Comparison of ENCODE assay signal across 15 cellular contexts in the genomic region with DNA sequence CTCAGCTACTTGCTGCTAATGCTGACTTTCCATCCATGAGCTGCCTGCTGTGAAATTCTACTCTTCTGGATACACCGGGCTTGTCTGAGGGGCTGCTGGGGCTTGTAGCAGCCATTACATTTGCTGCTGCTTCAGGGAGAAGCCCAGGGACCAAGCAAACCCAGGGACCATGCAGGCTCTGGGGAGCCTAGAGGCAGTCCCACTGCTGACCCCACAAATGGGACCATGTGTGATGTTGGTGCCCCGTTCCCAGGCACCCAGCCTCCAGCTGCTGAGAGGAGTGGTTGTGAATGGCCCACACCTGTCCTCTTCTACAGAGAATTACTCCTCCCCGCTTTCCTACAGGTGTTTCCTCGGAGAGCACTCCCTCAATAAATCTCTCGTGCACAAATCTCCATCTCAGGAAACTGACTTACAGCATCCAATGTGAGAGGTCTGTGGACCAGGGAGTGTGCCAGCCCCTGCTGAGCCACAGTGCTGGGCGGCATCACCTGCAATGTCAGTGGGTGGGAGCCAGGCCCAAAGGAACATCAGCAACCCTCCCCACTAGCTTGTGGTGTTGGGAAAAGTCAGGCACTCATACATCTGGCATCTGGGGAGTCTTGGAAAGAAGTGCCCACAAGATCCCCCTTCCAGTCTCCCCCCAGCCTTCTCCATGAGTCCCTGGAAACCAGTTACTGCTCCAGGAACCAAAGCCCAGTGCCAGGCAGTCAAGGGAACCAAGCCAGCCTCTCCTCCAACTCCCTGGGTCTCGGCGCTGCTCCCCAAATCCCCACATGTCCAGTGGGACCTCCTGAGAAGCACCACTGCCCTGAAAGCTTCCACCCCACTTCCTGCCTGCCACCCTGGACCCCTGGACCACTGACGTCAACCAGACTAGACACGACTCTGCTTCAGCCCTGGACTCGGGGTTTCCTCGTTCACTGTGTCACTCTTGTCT.
DNase-seq lines count a peak whose midpoint lies in the region; ATAC-seq and TF ChIP-seq lines count a peak whose summit lies in the region.
"Had no signal": no experiment of that assay in that cellular context is flagged by ENCODE, and none has a peak within 500 bp of the region (broad histone marks: within the 10 kb centered on the region; RNA-seq: fewer than 3 reads in every experiment).

No MANE protein-coding gene starts in this region.

- 78 to 84% methylated on average over 8 to 12 of the region's 12 CpGs for WGBS in tibial nerve, 2 donors

- POLR2A ChIA-PET in activated CD8-positive, alpha-beta T cell treated with anti-CD3 and anti-CD28 coated beads, Interleukin-2, amount 10 ng/mL, durations not matched to agents 7 days and 5 days (lab: Charles Lee) = no interaction called here
- POLR2A ChIA-PET in activated CD8-positive, alpha-beta T cell treated with anti-CD3 and anti-CD28 coated beads for 36 hours (lab: Charles Lee) = no interaction called here
- POLR2A ChIA-PET in PC-9 (lab: Charles Lee; ENCODE audit: unreplicated experiment) = no interaction called here

- intact Hi-C loops in activated CD8-positive, alpha-beta T cell treated with anti-CD3 and anti-CD28 coated beads for 36 hours (cut with micrococcal nuclease) = no loop called here
- intact Hi-C loops in PC-9 (cut with micrococcal nuclease; ENCODE audit: unreplicated experiment) = loop anchor here (5.0 kb wide), 1 partner anchor 108 kb away; a partner anchor contains a TSS

- no peaks in the 10 kb centered on the region for H3F3A ChIP-seq in PC-9 (ENCODE audit: insufficient read depth, low read depth)

- no peak overlapping the region for H3K4me2 ChIP-seq in PC-9

- H3K36me3 ChIP-seq in tibial nerve (peaks cover 0 to 5% (median 0%) of the 10 kb centered on the region in 3 donors), PC-9 (ENCODE audit: low read depth) (no peaks in the 10 kb centered on the region)

- H4K20me1 ChIP-seq in PC-9 (ENCODE audit: insufficient read depth) = no peaks in the 10 kb centered on the region

- H3K4me3 Mint-ChIP-seq in activated CD8-positive, alpha-beta T cell treated with anti-CD3 and anti-CD28 coated beads, Interleukin-2, amount 10 ng/mL, durations not matched to agents 7 days and 5 days = no peak overlapping the region
- H3K4me3 Mint-ChIP-seq in activated CD8-positive, alpha-beta T cell treated with anti-CD3 and anti-CD28 coated beads for 36 hours = no peak overlapping the region
- no peak overlapping the region for H3K4me3 Mint-ChIP-seq in mesothelial cell of epicardium
- H3K4me3 Mint-ChIP-seq: stimulated activated memory B cell treated with anti-CD40 and anti-IgM and Interleukin-4, amounts not matched to agents 10 μg/mL and 1 μg/mL and 100 μg/mL, for 72 hours; T-cell had no signal

- H3K27ac Mint-ChIP-seq in activated CD8-positive, alpha-beta T cell treated with anti-CD3 and anti-CD28 coated beads, Interleukin-2, amount 10 ng/mL, durations not matched to agents 7 days and 5 days = peak overlapping the region; percentile 8
- no peak overlapping the region for H3K27ac Mint-ChIP-seq in activated CD8-positive, alpha-beta T cell treated with anti-CD3 and anti-CD28 coated beads for 36 hours
- H3K27ac Mint-ChIP-seq in mesothelial cell of epicardium = no peak overlapping the region
- H3K27ac Mint-ChIP-seq: stimulated activated memory B cell treated with anti-CD40 and anti-IgM and Interleukin-4, amounts not matched to agents 10 μg/mL and 1 μg/mL and 100 μg/mL, for 72 hours; T-cell had no signal

- H3K36me3 Mint-ChIP-seq in activated CD8-positive, alpha-beta T cell treated with anti-CD3 and anti-CD28 coated beads, Interleukin-2, amount 10 ng/mL, durations not matched to agents 7 days and 5 days (ENCODE audit: low read depth) = no peaks in the 10 kb centered on the region
- peaks cover 2% of the 10 kb centered on the region for H3K36me3 Mint-ChIP-seq in activated CD8-positive, alpha-beta T cell treated with anti-CD3 and anti-CD28 coated beads for 36 hours (ENCODE audit: low read depth)
- no peaks in the 10 kb centered on the region for H3K36me3 Mint-ChIP-seq in mesothelial cell of epicardium
- H3K36me3 Mint-ChIP-seq: stimulated activated memory B cell treated with anti-CD40 and anti-IgM and Interleukin-4, amounts not matched to agents 10 μg/mL and 1 μg/mL and 100 μg/mL, for 72 hours had no signal

- no peaks in the 10 kb centered on the region for H3K9me2 ChIP-seq in PC-9 (ENCODE audit: insufficient read depth)

- no TSS peak for BruUV-seq in PC-9 (replicated peaks; lab: Mats Ljungman, UMichigan)

- peaks cover 0 to 59% (median 3%) of the 10 kb centered on the region in 4 donors for H3K4me1 ChIP-seq in tibial nerve
- H3K4me1 ChIP-seq in PC-9 (replicated peaks; ENCODE audit: insufficient read depth) = no peaks in the 10 kb centered on the region

- no peak for TF ChIP-seq POLR2A in tibial nerve (IDR thresholded peaks at IDR 0.05)

- no peak for DNase-seq in activated CD8-positive, alpha-beta T cell treated with anti-CD3 and anti-CD28 coated beads, Interleukin-2, amount 10 ng/mL, durations not matched to agents 7 days and 5 days
- DNase-seq in activated CD8-positive, alpha-beta T cell treated with anti-CD3 and anti-CD28 coated beads for 36 hours = no peak
- peak; percentile 65 for DNase-seq in dermis blood vessel endothelial cell
- DNase-seq in mesenteric fat pad (ENCODE audit: low spot score) = peak; percentile 86
- no peak for DNase-seq in tibial nerve (ENCODE audit: low spot score in 2 of 2)
- no peak for DNase-seq in PC-9
- DNase-seq in mesothelial cell of epicardium (ENCODE audit: low spot score in 2 of 2, unreplicated experiment in 2 of 2) = no peak
- DNase-seq: effector CD4-positive, alpha-beta T cell; NCI-H1105; NCI-H345; stimulated activated CD4-positive, alpha-beta T cell treated with anti-CD3 and anti-CD28 coated beads, Interleukin-4, amount 100 ng/mL, for 4 hours; T-cell had no signal

- no peak overlapping the region for H2AFZ ChIP-seq in PC-9

- H3K9me3 ChIP-seq in tibial nerve (peaks cover 0 to 7% (median 0%) of the 10 kb centered on the region in 4 donors), PC-9 (ENCODE audit: insufficient read depth, low read depth) (no peaks in the 10 kb centered on the region)

- no peaks in the 10 kb centered on the region for H3K9me3 Mint-ChIP-seq in activated CD8-positive, alpha-beta T cell treated with anti-CD3 and anti-CD28 coated beads, Interleukin-2, amount 10 ng/mL, durations not matched to agents 7 days and 5 days (ENCODE audit: insufficient read depth)
- no peaks in the 10 kb centered on the region for H3K9me3 Mint-ChIP-seq in activated CD8-positive, alpha-beta T cell treated with anti-CD3 and anti-CD28 coated beads for 36 hours
- H3K9me3 Mint-ChIP-seq in mesothelial cell of epicardium = peaks cover 6% of the 10 kb centered on the region

- no peak for TF ChIP-seq EP300 in tibial nerve (IDR thresholded peaks at IDR 0.05)

- no peaks in the 10 kb centered on the region for H3K4me1 Mint-ChIP-seq in activated CD8-positive, alpha-beta T cell treated with anti-CD3 and anti-CD28 coated beads, Interleukin-2, amount 10 ng/mL, durations not matched to agents 7 days and 5 days (ENCODE audit: low read depth)
- H3K4me1 Mint-ChIP-seq in activated CD8-positive, alpha-beta T cell treated with anti-CD3 and anti-CD28 coated beads for 36 hours (ENCODE audit: low read depth) = no peaks in the 10 kb centered on the region
- peaks cover 9% of the 10 kb centered on the region for H3K4me1 Mint-ChIP-seq in mesothelial cell of epicardium
- H3K4me1 Mint-ChIP-seq: stimulated activated memory B cell treated with anti-CD40 and anti-IgM and Interleukin-4, amounts not matched to agents 10 μg/mL and 1 μg/mL and 100 μg/mL, for 72 hours; T-cell had no signal

- H3K79me2 ChIP-seq in PC-9 (ENCODE audit: low read depth) = no peaks in the 10 kb centered on the region

- H3K27ac ChIP-seq in tibial nerve (peak overlapping the region in 3 of 4 donors; percentile 23 to 84 (median 61)), PC-9 (no peak overlapping the region)
- H3K27ac ChIP-seq: foreskin keratinocyte had no signal

- CTCF ChIA-PET in activated CD8-positive, alpha-beta T cell treated with anti-CD3 and anti-CD28 coated beads, Interleukin-2, amount 10 ng/mL, durations not matched to agents 7 days and 5 days (lab: Charles Lee) = no interaction called here
- CTCF ChIA-PET in activated CD8-positive, alpha-beta T cell treated with anti-CD3 and anti-CD28 coated beads for 36 hours (lab: Charles Lee) = no interaction called here
- CTCF ChIA-PET in PC-9 (lab: Charles Lee) = no interaction called here

- TF ChIP-seq CTCF in activated CD8-positive, alpha-beta T cell treated with anti-CD3 and anti-CD28 coated beads for 36 hours (IDR thresholded peaks at IDR 0.05) = no peak
- TF ChIP-seq CTCF in tibial nerve (IDR thresholded peaks at IDR 0.05) (no peak), PC-9 (conservative IDR thresholded peaks at IDR 0.05) (no peak), mesothelial cell of epicardium (IDR thresholded peaks at IDR 0.05; ENCODE audit: unreplicated experiment) (no peak)

- H3K4me3 ChIP-seq in tibial nerve (no peak overlapping the region), PC-9 (no peak overlapping the region)

- no peaks in the 10 kb centered on the region for H3K27me3 Mint-ChIP-seq in activated CD8-positive, alpha-beta T cell treated with anti-CD3 and anti-CD28 coated beads, Interleukin-2, amount 10 ng/mL, durations not matched to agents 7 days and 5 days (ENCODE audit: low read depth)
- H3K27me3 Mint-ChIP-seq in activated CD8-positive, alpha-beta T cell treated with anti-CD3 and anti-CD28 coated beads for 36 hours = no peaks in the 10 kb centered on the region
- no peaks in the 10 kb centered on the region for H3K27me3 Mint-ChIP-seq in mesothelial cell of epicardium (ENCODE audit: low read depth)
- H3K27me3 Mint-ChIP-seq: T-cell had no signal

- ATAC-seq in activated CD8-positive, alpha-beta T cell treated with anti-CD3 and anti-CD28 coated beads, Interleukin-2, amount 10 ng/mL, durations not matched to agents 7 days and 5 days = no peak
- ATAC-seq in activated CD8-positive, alpha-beta T cell treated with anti-CD3 and anti-CD28 coated beads for 36 hours = no peak
- ATAC-seq in GM18517 (IDR thresholded peaks at IDR 0.05; ENCODE audit: unreplicated experiment) = no peak
- ATAC-seq: foreskin keratinocyte; stimulated activated memory B cell treated with anti-CD40 and anti-IgM and Interleukin-4, amounts not matched to agents 10 μg/mL and 1 μg/mL and 100 μg/mL, for 72 hours; T-cell had no signal

- H3K27me3 ChIP-seq in tibial nerve (no peaks in the 10 kb centered on the region), PC-9 (ENCODE audit: insufficient read depth, low read depth) (no peaks in the 10 kb centered on the region)
- H3K27me3 ChIP-seq: foreskin keratinocyte had no signal

Comparison
In these comparisons a context has a peak if more than half of its experiments do, and no peak if none do; other contexts are left out.
1. DNase-seq: peak in dermis blood vessel endothelial cell (single experiment) and mesenteric fat pad (single experiment); none in activated CD8-positive, alpha-beta T cell treated with anti-CD3 and anti-CD28 coated beads, Interleukin-2, amount 10 ng/mL, durations not matched to agents 7 days and 5 days (single experiment), activated CD8-positive, alpha-beta T cell treated with anti-CD3 and anti-CD28 coated beads for 36 hours (single experiment), tibial nerve (0 of 2), PC-9 (0 of 2) and mesothelial cell of epicardium (0 of 2).